ENCODE assay signal across 21 cellular contexts in the genomic region with DNA sequence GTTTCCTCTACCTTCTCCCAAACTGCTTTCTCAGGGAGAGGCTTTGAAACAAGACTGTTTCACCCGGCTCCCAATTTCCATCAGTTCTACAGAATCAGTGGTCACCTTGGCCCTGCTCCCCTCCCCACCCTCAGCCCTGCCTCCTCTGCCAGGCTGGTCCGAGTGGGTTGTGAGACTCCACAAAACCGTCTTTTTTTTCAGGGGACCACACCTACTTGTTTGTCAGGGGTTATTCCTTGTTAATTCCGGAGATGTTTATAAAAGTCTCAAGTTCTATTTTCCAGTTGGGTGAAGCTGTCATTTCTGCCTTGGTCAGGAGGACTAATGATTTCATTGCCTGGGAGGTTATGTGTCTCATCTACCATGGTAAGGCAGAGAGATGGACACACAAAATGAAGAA. TPM values are rescaled to one million over a fixed set of nuclear protein-coding genes. Genes with fewer than 3 reads are reported as not detected.
DNase-seq lines count a peak whose midpoint lies in the region; ATAC-seq and TF ChIP-seq lines count a peak whose summit lies in the region.
"Had no signal": no experiment of that assay in that cellular context is flagged by ENCODE, and none has a peak within 500 bp of the region (broad histone marks: within the 10 kb centered on the region; RNA-seq: fewer than 3 reads in every experiment).

No MANE protein-coding gene starts in this region.

- H3K4me3 ChIP-seq in gastrocnemius medialis = no peak overlapping the region
- no peak overlapping the region for H3K4me3 ChIP-seq in prostate gland
- H3K4me3 ChIP-seq: Peyer's patch, SJSA1 had no signal

- H3K27me3 ChIP-seq in gastrocnemius medialis (no peaks in the 10 kb centered on the region), prostate gland (replicated peaks; ENCODE audit: insufficient read depth) (no peaks in the 10 kb centered on the region)
- no peaks in the 10 kb centered on the region for H3K27me3 ChIP-seq in CD4-positive, alpha-beta T cell (ENCODE audit: control insufficient read depth, insufficient read depth, low read length)
- H3K27me3 ChIP-seq: BE2C, Peyer's patch, SJSA1 had no signal

- ATAC-seq in gastrocnemius medialis = no peak
- no peak for ATAC-seq in CD4-positive, alpha-beta T cell (ENCODE audit: poor library complexity)
- ATAC-seq: HCT116, Right ventricle myocardium inferior had no signal

- 29% methylated on average over 4 of the region's 4 CpGs for WGBS in prostate gland

- CTCF ChIA-PET in CD4-positive, alpha-beta T cell (lab: Charles Lee) = no interaction called here

- no peaks in the 10 kb centered on the region for H3K36me3 ChIP-seq in gastrocnemius medialis
- H3K36me3 ChIP-seq in prostate gland = no peaks in the 10 kb centered on the region
- H3K36me3 ChIP-seq: BE2C, Peyer's patch, SJSA1 had no signal

- H3K27me3 Mint-ChIP-seq in CD4-positive, alpha-beta T cell = no peaks in the 10 kb centered on the region

- no peaks in the 10 kb centered on the region for H3K36me3 Mint-ChIP-seq in CD4-positive, alpha-beta T cell (ENCODE audit: low read depth)

- H3K27ac ChIP-seq in gastrocnemius medialis (peak overlapping the region in 3 of 4 donors; percentile 36 to 42 (median 41)), prostate gland (no peak overlapping the region)
- no peak overlapping the region for H3K27ac ChIP-seq in CD4-positive, alpha-beta T cell (ENCODE audit: low read depth, low read length)
- H3K27ac ChIP-seq: HL-60, Peyer's patch, SJSA1 had no signal

- TF ChIP-seq CTCF in AG09319 (IDR thresholded peaks at IDR 0.05; ENCODE audit: low read depth, low read length) (no peak), gastrocnemius medialis (IDR thresholded peaks at IDR 0.05 in 4 of 5, conservative IDR thresholded peaks at IDR 0.05 in 1 of 5) (no peak), prostate gland (IDR thresholded peaks at IDR 0.05) (no peak)
- TF ChIP-seq CTCF in CD4-positive, alpha-beta T cell (IDR thresholded peaks at IDR 0.05) = no peak

- H3K9me3 ChIP-seq in gastrocnemius medialis (no peaks in the 10 kb centered on the region), prostate gland (no peaks in the 10 kb centered on the region)
- no peaks in the 10 kb centered on the region for H3K9me3 ChIP-seq in CD4-positive, alpha-beta T cell (ENCODE audit: control insufficient read depth, low read length)
- H3K9me3 ChIP-seq: Peyer's patch, SJSA1 had no signal

- no peak overlapping the region for H3K27ac Mint-ChIP-seq in CD4-positive, alpha-beta T cell

- H3K4me1 ChIP-seq in gastrocnemius medialis (peaks cover 3 to 16% of the 10 kb centered on the region in 2 donors), prostate gland (replicated peaks) (peaks cover 3% of the 10 kb centered on the region)
- H3K4me1 ChIP-seq: BE2C had no signal

- DNase-seq in AG09319 (ENCODE audit: extremely low read depth, low read depth) = peak; percentile 50
- peak; percentile 26 for DNase-seq in RPMI7951 (ENCODE audit: low read depth)
- DNase-seq in fibroblast of peridontal ligament (ENCODE audit: extremely low read depth) = peak; percentile 38
- no peak for DNase-seq in gastrocnemius medialis
- DNase-seq in CD4-positive, alpha-beta T cell = no peak
- DNase-seq in prostate gland (ENCODE audit: low spot score) = no peak
- DNase-seq in SKM-1 treated with dmso at 0.1 percent for 144 hours (lab: John Stamatoyannopoulos, UW; ENCODE audit: unreplicated experiment) = no peak
- DNase-seq: BE2C, DMS79, GOT3, KG1, MV-4-11, NCI-H1105 treated with DMSO at 0.1 percent for 48 hours, NCI-H2029 treated with DMSO at 0.1 percent for 48 hours, NCI-H2171, NCI-H526, Peyer's patch had no signal

- H3K4me3 Mint-ChIP-seq in CD4-positive, alpha-beta T cell = no peak overlapping the region

- no peak for TF ChIP-seq POLR2A in gastrocnemius medialis (IDR thresholded peaks at IDR 0.05)
- no peak for TF ChIP-seq POLR2A in prostate gland (IDR thresholded peaks at IDR 0.05)

- H3K4me1 Mint-ChIP-seq in CD4-positive, alpha-beta T cell (ENCODE audit: low read depth) = no peaks in the 10 kb centered on the region

- in situ Hi-C loops in gastrocnemius medialis (cut with MboI; ENCODE audit: low sequenced_read_pairs in 4 of 4) = no loop called here

- POLR2A ChIA-PET in CD4-positive, alpha-beta T cell (lab: Charles Lee) = no interaction called here

- intact Hi-C loops in gastrocnemius medialis (cut with DNase I; ENCODE audit: low total_unique reads) = loop anchor here (2.0 kb wide), 1 partner anchor 39 kb away; no protein-coding TSS in a partner anchor
- intact Hi-C loops in CD4-positive, alpha-beta T cell (cut with DNase I, micrococcal nuclease) = no loop called here
- intact Hi-C loops in prostate gland (cut with DNase I) = no loop called here

- H3K9me3 Mint-ChIP-seq in CD4-positive, alpha-beta T cell = no peaks in the 10 kb centered on the region

RNA-seq across cellular contexts. Expression of a gene that starts 46.1 kb away (rescaled TPM):
- total RNA-seq in RPMI7951 (2014; rRNA removed; shearing (Covaris generic)) = 261 and 316 TPM in 2 replicates
- total RNA-seq in gastrocnemius medialis (100 to 1,000 TPM; 353 to 709 (median 642) TPM), prostate gland (10 to 100 TPM; 73.1 to 90.0 TPM)
- 10 to 100 TPM; 47.9 to 51.7 TPM for total RNA-seq in CD4-positive, alpha-beta T cell

Comparison
In these comparisons a context has a peak if more than half of its experiments do, and no peak if none do; other contexts are left out.
1. DNase-seq: peak in AG09319 (single experiment), RPMI7951 (single experiment) and fibroblast of peridontal ligament (single experiment); none in gastrocnemius medialis (0 of 2), CD4-positive, alpha-beta T cell (0 of 10), prostate gland (single experiment) and SKM-1 treated with dmso at 0.1 percent for 144 hours (single experiment).
2. H3K27ac ChIP-seq: peak in gastrocnemius medialis (3 of 4); none in CD4-positive, alpha-beta T cell (single experiment) and prostate gland (0 of 2).